In genomic region chr10:61766927-61767326, GRCh38 we compare ENCODE assay signal across 29 cellular contexts.
"Had no signal": no experiment of that assay in that cellular context is flagged by ENCODE, and none has a peak within 500 bp of the region (broad histone marks: within the 10 kb centered on the region; RNA-seq: fewer than 3 reads in every experiment).

No MANE protein-coding gene starts in this region.

- H3K9ac ChIP-seq: parathyroid adenoma had no signal

- H3K79me2 ChIP-seq: parathyroid adenoma had no signal

- ATAC-seq: esophagus mucosa; gastrocnemius medialis; left ventricle myocardium superior; lower lobe of right lung; mucosa of descending colon; natural killer cell treated with Interleukin-12 subunit alpha and Interleukin-12 subunit beta and Interleukin-15 and Interleukin-18, amount 100 ng/mL, for 72 hours; right lobe of liver; stimulated activated naive CD8-positive, alpha-beta T cell treated with anti-CD3 and anti-CD28 coated beads, Interleukin-15, amount 100 ng/mL, for 72 hours; upper lobe of right lung had no signal

- H3K27me3 Mint-ChIP-seq: memory B cell; naive B cell; natural killer cell treated with Interleukin-12 subunit alpha and Interleukin-12 subunit beta and Interleukin-15 and Interleukin-18, amount 100 ng/mL, for 72 hours; progenitor cell of endocrine pancreas; stimulated activated naive CD8-positive, alpha-beta T cell treated with anti-CD3 and anti-CD28 coated beads, Interleukin-15, amount 100 ng/mL, for 72 hours had no signal

- DNase-seq: dorsolateral prefrontal cortex; effector CD8-positive, alpha-beta T cell; endodermal cell; foreskin fibroblast; gastrocnemius medialis; head of caudate nucleus; left ventricle myocardium superior; lower lobe of right lung; mucosa of descending colon; naive B cell; right lobe of liver; small intestine; stimulated activated CD4-positive, alpha-beta T cell treated with anti-CD3 and anti-CD28 coated beads, Interleukin-15, amount 100 ng/mL, for 24 hours; stimulated activated CD4-positive, alpha-beta T cell treated with anti-CD3 and anti-CD28 coated beads, Interleukin-2, amount 100 ng/mL, for 48 hours; stimulated activated naive CD4-positive, alpha-beta T cell; stimulated activated naive CD8-positive, alpha-beta T cell treated with anti-CD3 and anti-CD28 coated beads, Interleukin-15, amount 100 ng/mL, for 72 hours; transverse colon; upper lobe of right lung; uterus had no signal

- H3K4me3 ChIP-seq: dorsolateral prefrontal cortex, gastrocnemius medialis, lower lobe of right lung, mucosa of descending colon, right lobe of liver, suprapubic skin, transverse colon, upper lobe of right lung, uterus had no signal

- H3K36me3 ChIP-seq: gastrocnemius medialis, lower lobe of right lung, neutrophil, right lobe of liver, suprapubic skin, transverse colon, upper lobe of right lung, uterus had no signal

- H3K4me1 Mint-ChIP-seq: endodermal cell had no signal

- FAIRE-seq: keratinocyte had no signal

- H3K4me3 Mint-ChIP-seq: endodermal cell; memory B cell; naive B cell; natural killer cell treated with Interleukin-12 subunit alpha and Interleukin-12 subunit beta and Interleukin-15 and Interleukin-18, amount 100 ng/mL, for 72 hours; neural crest cell; stimulated activated naive CD8-positive, alpha-beta T cell treated with anti-CD3 and anti-CD28 coated beads, Interleukin-15, amount 100 ng/mL, for 72 hours had no signal

- H3K27me3 ChIP-seq: dorsolateral prefrontal cortex, gastrocnemius medialis, neutrophil, right lobe of liver, suprapubic skin, transverse colon, upper lobe of right lung, uterus had no signal

- H3K4me1 ChIP-seq: gastrocnemius medialis, lower lobe of right lung, parathyroid adenoma, right lobe of liver, upper lobe of right lung, uterus had no signal

- H3K27ac ChIP-seq: dorsolateral prefrontal cortex, epithelial cell of prostate, gastrocnemius medialis, lower lobe of right lung, neutrophil, parathyroid adenoma, right lobe of liver, suprapubic skin, transverse colon, upper lobe of right lung, uterus had no signal

- H3K9me3 Mint-ChIP-seq: endodermal cell; memory B cell; neural crest cell; stimulated activated naive CD8-positive, alpha-beta T cell treated with anti-CD3 and anti-CD28 coated beads, Interleukin-15, amount 100 ng/mL, for 72 hours had no signal

- H2AFZ ChIP-seq: parathyroid adenoma had no signal

- H3K27ac Mint-ChIP-seq: endodermal cell; memory B cell; naive B cell; natural killer cell treated with Interleukin-12 subunit alpha and Interleukin-12 subunit beta and Interleukin-15 and Interleukin-18, amount 100 ng/mL, for 72 hours; progenitor cell of endocrine pancreas; stimulated activated naive CD8-positive, alpha-beta T cell treated with anti-CD3 and anti-CD28 coated beads, Interleukin-15, amount 100 ng/mL, for 72 hours had no signal

- H3K9me3 ChIP-seq: gastrocnemius medialis, lower lobe of right lung, mucosa of descending colon, neutrophil, right lobe of liver, suprapubic skin, transverse colon, upper lobe of right lung, uterus had no signal

- H3K36me3 Mint-ChIP-seq: memory B cell; naive B cell; natural killer cell treated with Interleukin-12 subunit alpha and Interleukin-12 subunit beta and Interleukin-15 and Interleukin-18, amount 100 ng/mL, for 72 hours had no signal
